8 cellular contexts compared by ENCODE assay signal in genomic region chrX:24055043-24055356, GRCh38. TPM values are rescaled to one million over a fixed set of nuclear protein-coding genes. Genes with fewer than 3 reads are reported as not detected.
A peak's percentile ranks its signal among the peaks of the same experiment; 100 is the strongest.
DNase-seq lines count a peak whose midpoint lies in the region; ATAC-seq and TF ChIP-seq lines count a peak whose summit lies in the region.

No MANE protein-coding gene starts in this region.

- intact Hi-C loops in dendritic cell treated with granulocyte-macrophage colony-stimulating factor and Interleukin-4, amounts not matched to agents 40 ng/mL and 50 ng/mL, for 4 days (cut with micrococcal nuclease): loop anchor here (2.0 kb wide), 1 partner anchor 312 kb away; the partner anchor contains the start of gene ACOT9
- intact Hi-C loops in ovary (cut with DNase I) (loop anchor here in 2 of 4 donors (5.0 to 10.0 kb wide), 2 partner anchors 90 to 92 kb away; partner anchors contain the start of gene ZFX (in 2 of the 2)), Calu3 (cut with micrococcal nuclease; ENCODE audit: unreplicated experiment) (loop anchor here (2.0 kb wide), 1 partner anchor 146 kb away; the partner anchor contains the start of gene CXorf58)

- no peaks in the 10 kb centered on the region for H3K27me3 Mint-ChIP-seq in dendritic cell treated with granulocyte-macrophage colony-stimulating factor and Interleukin-4, amounts not matched to agents 40 ng/mL and 50 ng/mL, for 4 days
- no peaks in the 10 kb centered on the region for H3K27me3 Mint-ChIP-seq in Calu3 (ENCODE audit: unreplicated experiment)

- no peak for TF ChIP-seq EP300 in ovary (IDR thresholded peaks at IDR 0.05)

- DNase-seq in ovary (no peak), NCI-H82 treated with DMSO at 0.1 percent for 48 hours (lab: John Stamatoyannopoulos, UW; ENCODE audit: unreplicated experiment) (no peak), Calu3 (no peak), NCI-H226 (no peak)
- no peak for DNase-seq in stimulated activated CD4-positive, alpha-beta T cell treated with anti-CD3 and anti-CD28 coated beads, Interleukin-2, amount 100 ng/mL, for 24 hours

- H3K27me3 ChIP-seq in ovary: no peaks in the 10 kb centered on the region

- no peaks in the 10 kb centered on the region for H3K36me3 ChIP-seq in ovary

- peak overlapping the region; percentile 87 for H3K4me3 Mint-ChIP-seq in dendritic cell treated with granulocyte-macrophage colony-stimulating factor and Interleukin-4, amounts not matched to agents 40 ng/mL and 50 ng/mL, for 4 days
- no peak overlapping the region for H3K4me3 Mint-ChIP-seq in Calu3 (ENCODE audit: low read depth, unreplicated experiment)

- H3K9me3 Mint-ChIP-seq in dendritic cell treated with granulocyte-macrophage colony-stimulating factor and Interleukin-4, amounts not matched to agents 40 ng/mL and 50 ng/mL, for 4 days: no peaks in the 10 kb centered on the region
- H3K9me3 Mint-ChIP-seq in Calu3 (ENCODE audit: low read depth, unreplicated experiment): no peaks in the 10 kb centered on the region

- WGBS in ovary, 3 donors: 0 to 8% (median 5%) methylated on average over 14 of the region's 14 CpGs

- BruUV-seq in Calu3 (replicated peaks; lab: Mats Ljungman, UMichigan): no TSS peak

- CTCF ChIA-PET in Calu3 (lab: Charles Lee): interaction anchor here (0.6 to 2.3 kb wide), 3 partner anchors 29 to 713 kb away, joined by 3 to 14 read pairs (median 8); no protein-coding TSS in a partner anchor

- H3K27ac Mint-ChIP-seq in dendritic cell treated with granulocyte-macrophage colony-stimulating factor and Interleukin-4, amounts not matched to agents 40 ng/mL and 50 ng/mL, for 4 days: peak overlapping the region; percentile 99
- H3K27ac Mint-ChIP-seq in Calu3 (ENCODE audit: unreplicated experiment): no peak overlapping the region

- H3K27ac ChIP-seq in ovary: peak overlapping the region; percentile 33 to 91

- peaks cover 30% of the 10 kb centered on the region for H3K36me3 Mint-ChIP-seq in dendritic cell treated with granulocyte-macrophage colony-stimulating factor and Interleukin-4, amounts not matched to agents 40 ng/mL and 50 ng/mL, for 4 days (ENCODE audit: low read depth)
- H3K36me3 Mint-ChIP-seq in Calu3 (ENCODE audit: insufficient read depth, unreplicated experiment): peaks cover 17% of the 10 kb centered on the region

- peak; percentile 12 for ATAC-seq in GM21360 (IDR thresholded peaks at IDR 0.05; ENCODE audit: unreplicated experiment)
- peak; percentile 16 for ATAC-seq in HG03175 (IDR thresholded peaks at IDR 0.05; ENCODE audit: unreplicated experiment)

- TF ChIP-seq CTCF in ovary (IDR thresholded peaks at IDR 0.05) (no peak), Calu3 (IDR thresholded peaks at IDR 0.05; ENCODE audit: unreplicated experiment) (no peak)

- no peak for TF ChIP-seq POLR2A in ovary (IDR thresholded peaks at IDR 0.05)

- peak overlapping the region; percentile 95 for H3K4me3 ChIP-seq in ovary

- H3K4me1 Mint-ChIP-seq in dendritic cell treated with granulocyte-macrophage colony-stimulating factor and Interleukin-4, amounts not matched to agents 40 ng/mL and 50 ng/mL, for 4 days (ENCODE audit: low read depth): no peaks in the 10 kb centered on the region
- H3K4me1 Mint-ChIP-seq in Calu3 (ENCODE audit: low read depth, unreplicated experiment): no peaks in the 10 kb centered on the region

- no peaks in the 10 kb centered on the region for H3K4me1 ChIP-seq in ovary (ENCODE audit: insufficient read depth)

- H3K9me3 ChIP-seq in ovary: no peaks in the 10 kb centered on the region

RNA-seq across cellular contexts. Expression of gene EIF2S3, which starts 0.2 kb away (rescaled TPM):
- 100 to 1,000 TPM; 121 to 384 (median 267) TPM for total RNA-seq in ovary
- polyA plus RNA-seq in ovary: 100 to 1,000 TPM; 149 to 187 TPM
- 255 and 277 TPM in 2 replicates for total RNA-seq in Calu3 (2022)

RNA-seq across cellular contexts. Expression of gene KLHL15, which starts 28.0 kb away (rescaled TPM):
- total RNA-seq in ovary (10 to 100 TPM; 12.0 to 19.2 (median 14.6) TPM), Calu3 (2022) (4.0 and 4.7 TPM in 2 replicates)
- 1 to 10 TPM; 3.7 to 6.2 TPM for polyA plus RNA-seq in ovary
